In genomic region chr11:14518820-14519219, GRCh38 we compare ENCODE assay signal across 1 cellular context.
TF ChIP-seq lines count a peak whose summit lies in the region.

No MANE protein-coding gene starts in this region.

TF ChIP-seq in A549, 52 proteins besides CTCF, POLR2A, EP300 and RAD21 (continued from another document):
- no peak for TF ChIP-seq RARB (CRISPR knock-in tag; IDR thresholded peaks at IDR 0.05)
- no peak for TF ChIP-seq MYC (IDR thresholded peaks at IDR 0.05; ENCODE audit: borderline replicate concordance, low read length)
- TF ChIP-seq FOSB (CRISPR knock-in tag; IDR thresholded peaks at IDR 0.05), result no peak
- TF ChIP-seq RFX5 (IDR thresholded peaks at IDR 0.05), result no peak
TF ChIP-seq in A549: peak in this region for 0.
